In the genomic region with DNA sequence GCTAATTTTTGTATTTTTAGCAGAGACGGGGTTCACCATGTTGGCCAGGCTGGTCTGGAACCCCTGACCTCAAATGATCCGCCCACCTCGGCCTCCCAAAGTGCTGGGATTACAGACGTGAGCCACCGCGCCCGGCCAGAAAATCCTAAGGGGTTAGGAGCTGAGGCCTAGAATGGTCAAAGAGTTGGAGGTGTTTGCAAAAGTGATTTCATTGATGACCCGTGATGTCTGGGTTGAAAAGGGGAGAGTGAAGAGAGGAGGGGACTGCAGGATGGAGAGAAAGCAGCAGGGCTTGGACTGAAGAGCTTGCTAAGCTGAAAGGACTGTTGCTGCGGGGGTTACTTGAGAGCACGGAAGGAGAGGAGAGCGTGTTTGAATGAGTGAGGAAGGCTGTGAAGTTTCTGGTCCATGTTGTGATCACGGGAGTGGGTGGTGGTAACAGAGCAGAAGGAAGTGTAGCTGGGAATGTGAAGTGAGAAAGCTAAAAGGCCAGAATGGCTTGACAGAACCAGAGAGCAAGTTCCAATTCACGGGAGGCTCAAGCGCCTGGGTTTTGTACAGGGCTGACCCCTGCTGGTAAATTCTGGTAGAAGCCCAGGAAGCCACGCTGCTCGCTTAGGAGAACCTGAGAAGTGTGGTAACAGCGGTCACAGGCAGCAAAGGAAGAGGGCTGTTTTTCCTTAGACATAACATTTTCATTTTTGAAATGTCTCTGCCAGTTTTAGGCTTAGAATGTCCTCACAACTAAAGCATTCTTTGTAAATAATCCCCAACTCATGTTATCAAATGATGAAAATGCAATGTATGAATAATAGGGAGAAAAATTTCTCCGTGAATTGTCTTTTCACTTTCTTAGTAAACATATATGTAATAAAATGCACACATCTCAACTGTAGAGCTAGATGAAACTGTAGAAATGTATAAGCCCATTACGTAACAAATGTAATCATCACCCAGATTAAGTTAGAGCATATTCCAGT, we compare ENCODE assay signal across 8 cellular contexts. TPM values are rescaled to one million over a fixed set of nuclear protein-coding genes. Genes with fewer than 3 reads are reported as not detected.
DNase-seq lines count a peak whose midpoint lies in the region; ATAC-seq and TF ChIP-seq lines count a peak whose summit lies in the region.

No MANE protein-coding gene starts in this region.

- H3K27ac ChIP-seq in CD4-positive, alpha-beta T cell (ENCODE audit: low read depth, low read length), result no peak overlapping the region
- no peak overlapping the region for H3K27ac ChIP-seq in osteoblast (ENCODE audit: low read depth, low read length)
- no peak overlapping the region for H3K27ac ChIP-seq in tibial artery

- ATAC-seq in CD4-positive, alpha-beta T cell (ENCODE audit: poor library complexity), result peak; percentile 96

- CTCF ChIA-PET in CD4-positive, alpha-beta T cell (lab: Charles Lee), result interaction anchor here (0.6 to 2.3 kb wide), 10 partner anchors 9 to 331 kb away, joined by 3 to 21 read pairs (median 3); a partner anchor contains a TSS

- DNase-seq in CD4-positive, alpha-beta T cell, result peak; percentile 43 to 65 (median 54)
- DNase-seq in GM20000 (ENCODE audit: low spot score) (peak; percentile 84), Kasumi-1 (lab: John Stamatoyannopoulos, UW) (peak; percentile 81 to 84), SK-N-DZ (ENCODE audit: low spot score) (peak; percentile 77), germinal center (ENCODE audit: low spot score) (peak; percentile 85), osteoblast (ENCODE audit: insufficient read length, low spot score, missing footprints) (peak; percentile 90), tibial artery (peak; percentile 71 to 88)
- DNase-seq in activated naive CD4-positive, alpha-beta T cell treated with Interleukin-2 at 50 U/mL for 16 hours, result peak; percentile 66

- H3K4me3 Mint-ChIP-seq in CD4-positive, alpha-beta T cell, result no peak overlapping the region

- intact Hi-C loops in CD4-positive, alpha-beta T cell (cut with DNase I, micrococcal nuclease), result loop anchor here (1.0 to 5.0 kb wide), 4 partner anchors 120 to 390 kb away; no protein-coding TSS in a partner anchor
- intact Hi-C loops in tibial artery (cut with DNase I; ENCODE audit: low total_unique reads), result loop anchor here (5.0 kb wide), 2 partner anchors 125 to 270 kb away; no protein-coding TSS in a partner anchor

- H3K79me2 ChIP-seq in osteoblast (ENCODE audit: insufficient read depth, low read length), result no peaks in the 10 kb centered on the region

- H3K4me2 ChIP-seq in osteoblast (ENCODE audit: insufficient read depth, low read length), result peak overlapping the region; percentile 74

- H3K36me3 Mint-ChIP-seq in CD4-positive, alpha-beta T cell (ENCODE audit: low read depth), result no peaks in the 10 kb centered on the region

- H3K4me3 ChIP-seq in osteoblast (ENCODE audit: insufficient read depth, low read length), result peak overlapping the region; percentile 42
- H3K4me3 ChIP-seq in tibial artery, result no peak overlapping the region

- no peaks in the 10 kb centered on the region for H3K9me3 ChIP-seq in CD4-positive, alpha-beta T cell (ENCODE audit: control insufficient read depth, low read length)
- H3K9me3 ChIP-seq in osteoblast (ENCODE audit: low read depth, low read length) (no peaks in the 10 kb centered on the region), tibial artery (no peaks in the 10 kb centered on the region)

- peaks cover 4% of the 10 kb centered on the region for H3K27me3 ChIP-seq in CD4-positive, alpha-beta T cell (ENCODE audit: control insufficient read depth, insufficient read depth, low read length)
- no peaks in the 10 kb centered on the region for H3K27me3 ChIP-seq in osteoblast (ENCODE audit: insufficient read depth, low read length)
- no peaks in the 10 kb centered on the region for H3K27me3 ChIP-seq in tibial artery

- POLR2A ChIA-PET in CD4-positive, alpha-beta T cell (lab: Charles Lee), result interaction anchor here (1.2 kb wide), 1 partner anchor 40 kb away, joined by 5 read pairs; a partner anchor contains a TSS

- H4K20me1 ChIP-seq in osteoblast (ENCODE audit: insufficient read depth, low read length), result no peaks in the 10 kb centered on the region

- peak; percentile 80 for TF ChIP-seq CTCF in CD4-positive, alpha-beta T cell (IDR thresholded peaks at IDR 0.05)
- TF ChIP-seq CTCF in GM20000 (IDR thresholded peaks at IDR 0.05; ENCODE audit: extremely low read depth, missing control alignments) (peak; percentile 89), osteoblast (IDR thresholded peaks at IDR 0.05; ENCODE audit: extremely low read depth, low read depth, low read length) (peak; percentile 93), tibial artery (IDR thresholded peaks at IDR 0.05) (peak; percentile 80 to 83)

- no peaks in the 10 kb centered on the region for H3K36me3 ChIP-seq in osteoblast (ENCODE audit: insufficient read depth, low read length)
- H3K36me3 ChIP-seq in tibial artery, result no peaks in the 10 kb centered on the region

- no peak overlapping the region for H3K27ac Mint-ChIP-seq in CD4-positive, alpha-beta T cell

- peaks cover 3% of the 10 kb centered on the region for H3K4me1 ChIP-seq in osteoblast (ENCODE audit: insufficient read depth, low read length)
- H3K4me1 ChIP-seq in tibial artery, result peaks cover 0 to 8% (median 3%) of the 10 kb centered on the region in 4 donors

- H3K27me3 Mint-ChIP-seq in CD4-positive, alpha-beta T cell, result peaks cover 29% of the 10 kb centered on the region

- peaks cover 9% of the 10 kb centered on the region for H3K4me1 Mint-ChIP-seq in CD4-positive, alpha-beta T cell (ENCODE audit: low read depth)

- no peaks in the 10 kb centered on the region for H3K9me3 Mint-ChIP-seq in CD4-positive, alpha-beta T cell

- H2AFZ ChIP-seq in osteoblast (ENCODE audit: low read length), result peak overlapping the region; percentile 92

RNA-seq across cellular contexts. Expression of a gene that starts 40.5 kb away (rescaled TPM):
- 100 to 1,000 TPM; 128 to 130 TPM for total RNA-seq in CD4-positive, alpha-beta T cell
- polyA plus RNA-seq in SK-N-DZ (2014; cell fraction: cytosol; rRNA removed), result 23.4 and 27.0 TPM in 2 replicates
- polyA plus RNA-seq in SK-N-DZ (2014; cell fraction: nucleus; rRNA removed), result 9.3 and 17.0 TPM in 2 replicates
- 110 and 114 TPM in 2 replicates for total RNA-seq in osteoblast

RNA-seq across cellular contexts. Expression of a gene that starts 57.3 kb away (rescaled TPM):
- 10 to 100 TPM; 85.3 to 87.6 TPM for total RNA-seq in CD4-positive, alpha-beta T cell
- polyA plus RNA-seq in SK-N-DZ (2014; cell fraction: cytosol; rRNA removed), result 74.7 and 78.9 TPM in 2 replicates
- polyA plus RNA-seq in SK-N-DZ (2014; cell fraction: nucleus; rRNA removed), result 46.5 and 46.9 TPM in 2 replicates
- 72.7 and 78.1 TPM in 2 replicates for total RNA-seq in osteoblast
